Comparison of ENCODE assay signal across 18 cellular contexts in the genomic region with DNA sequence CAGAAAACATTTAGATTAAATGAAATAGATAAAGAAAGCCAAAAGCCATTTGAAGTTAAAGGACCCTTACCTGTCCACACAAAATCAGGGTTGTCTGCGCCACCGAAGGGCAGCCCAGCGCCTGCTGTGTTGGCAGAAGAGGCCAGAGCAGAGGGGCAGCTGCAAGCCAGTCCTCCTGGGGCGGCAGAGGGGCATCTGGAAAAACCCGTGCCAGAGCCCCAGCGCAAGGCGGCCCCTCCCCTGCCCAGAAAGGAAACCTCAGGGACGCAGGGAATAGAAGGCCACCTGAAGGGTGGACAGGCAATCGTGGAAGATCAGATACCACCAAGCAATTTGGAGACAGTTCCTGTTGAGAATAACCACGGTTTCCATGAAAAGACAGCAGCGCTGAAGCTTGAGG. TPM values are rescaled to one million over a fixed set of nuclear protein-coding genes. Genes with fewer than 3 reads are reported as not detected.
DNase-seq lines count a peak whose midpoint lies in the region; ATAC-seq and TF ChIP-seq lines count a peak whose summit lies in the region.
"Had no signal": no experiment of that assay in that cellular context is flagged by ENCODE, and none has a peak within 500 bp of the region (broad histone marks: within the 10 kb centered on the region; RNA-seq: fewer than 3 reads in every experiment).

No MANE protein-coding gene starts in this region.

- H3K9ac ChIP-seq in HUES6 (ENCODE audit: low read length), result no peak overlapping the region

- CTCF ChIA-PET in A673 (lab: Charles Lee), result no interaction called here
- CTCF ChIA-PET in Caco-2 (lab: Charles Lee), result no interaction called here

- no peaks in the 10 kb centered on the region for H3K4me1 Mint-ChIP-seq in Caco-2 (ENCODE audit: low read depth, unreplicated experiment)
- peaks cover 2% of the 10 kb centered on the region for H3K4me1 Mint-ChIP-seq in T-helper 17 cell

- POLR2A ChIA-PET in A673 (lab: Charles Lee; ENCODE audit: low non-redundant PET) (no interaction called here), Caco-2 (lab: Charles Lee) (no interaction called here)

- H3K4me3 Mint-ChIP-seq in Caco-2 (ENCODE audit: unreplicated experiment), result no peak overlapping the region
- H3K4me3 Mint-ChIP-seq in T-helper 17 cell, result no peak overlapping the region
- H3K4me3 Mint-ChIP-seq: CD4-positive, alpha-beta T cell had no signal

- no peaks in the 10 kb centered on the region for H3K4me1 ChIP-seq in A673 (ENCODE audit: insufficient read depth, low read length, poor library complexity, severe bottlenecking)
- H3K4me1 ChIP-seq in Caco-2, result no peaks in the 10 kb centered on the region
- H3K4me1 ChIP-seq in HUES6 (ENCODE audit: control insufficient read depth, insufficient read depth, low read length), result no peaks in the 10 kb centered on the region

- H3K27ac ChIP-seq in A673 (ENCODE audit: low read depth, low read length, poor library complexity, severe bottlenecking) (no peak overlapping the region), HUES6 (ENCODE audit: low read depth, low read length) (peak overlapping the region; percentile 11; the same call in 1 of the 2 replicates)
- H3K27ac ChIP-seq: C4-2B had no signal

- H3K27me3 ChIP-seq in A673 (replicated peaks; ENCODE audit: insufficient read depth, low read depth, low read length, poor library complexity) (no peaks in the 10 kb centered on the region), Caco-2 (replicated peaks; ENCODE audit: control insufficient read depth, insufficient read depth, low read length) (no peaks in the 10 kb centered on the region), HUES6 (ENCODE audit: control insufficient read depth, insufficient read depth, low read length) (no peaks in the 10 kb centered on the region)

- H3K36me3 Mint-ChIP-seq in Caco-2 (ENCODE audit: insufficient read depth, unreplicated experiment), result peaks cover 64% of the 10 kb centered on the region
- peaks cover 3% of the 10 kb centered on the region for H3K36me3 Mint-ChIP-seq in T-helper 17 cell (ENCODE audit: low read depth)

- TSS peak; percentile 23 for BruUV-seq in A673 (replicated peaks; lab: Mats Ljungman, UMichigan)
- TSS peak; percentile 12 for BruUV-seq in Caco-2 (replicated peaks; lab: Mats Ljungman, UMichigan)

- no peaks in the 10 kb centered on the region for H3K27me3 Mint-ChIP-seq in Caco-2 (ENCODE audit: insufficient read depth, unreplicated experiment)
- H3K27me3 Mint-ChIP-seq in T-helper 17 cell, result no peaks in the 10 kb centered on the region
- H3K27me3 Mint-ChIP-seq: CD4-positive, alpha-beta T cell had no signal

- peaks cover 44% of the 10 kb centered on the region for H3K36me3 ChIP-seq in A673 (ENCODE audit: insufficient read depth, low read length, poor library complexity, severe bottlenecking)
- peaks cover 2% of the 10 kb centered on the region for H3K36me3 ChIP-seq in Caco-2 (ENCODE audit: control insufficient read depth, insufficient read depth, low read length)
- peaks cover 86% of the 10 kb centered on the region for H3K36me3 ChIP-seq in HUES6 (ENCODE audit: control insufficient read depth, insufficient read depth, low read length)

- H3K9me3 ChIP-seq in A673 (ENCODE audit: low read depth, low read length, poor library complexity, severe bottlenecking), result no peaks in the 10 kb centered on the region
- H3K9me3 ChIP-seq in Caco-2, result no peaks in the 10 kb centered on the region
- no peaks in the 10 kb centered on the region for H3K9me3 ChIP-seq in HUES6 (ENCODE audit: control insufficient read depth, insufficient read depth, low read depth, low read length)
- H3K9me3 ChIP-seq in T-helper 17 cell (ENCODE audit: control insufficient read depth, low read length, poor library complexity, severe bottlenecking), result no peaks in the 10 kb centered on the region

- DNase-seq in A673 (ENCODE audit: low spot score), result no peak
- DNase-seq in Caco-2, result no peak
- DNase-seq in T-helper 17 cell, result no peak
- no peak for DNase-seq in NAMALWA (ENCODE audit: low spot score)
- DNase-seq: AML-193; CD4-positive, alpha-beta T cell; DMS79 treated with DMSO at 0.1 percent for 48 hours; GF-D8; GOT3; H7; IMR-90; Karpas-422; KBM-7 had no signal

- TF ChIP-seq CTCF in A673 (conservative IDR thresholded peaks at IDR 0.05; ENCODE audit: low read depth, low read length) (no peak), Caco-2 (IDR thresholded peaks at IDR 0.05; ENCODE audit: insufficient read depth in 1 of 2, low read depth in 1 of 2, low read length in 1 of 2, severe bottlenecking in 1 of 2, unreplicated experiment in 1 of 2) (no peak)

- ATAC-seq in T-helper 17 cell (no peak), GM18520 (IDR thresholded peaks at IDR 0.05; ENCODE audit: unreplicated experiment) (no peak), HG03045 (IDR thresholded peaks at IDR 0.05; ENCODE audit: unreplicated experiment) (no peak)
- ATAC-seq: GM12878 had no signal

- no peak overlapping the region for H3K4me3 ChIP-seq in A673 (ENCODE audit: low read depth, low read length, poor library complexity, severe bottlenecking)
- H3K4me3 ChIP-seq in Caco-2 (ENCODE audit: low read depth, low read length), result no peak overlapping the region
- no peak overlapping the region for H3K4me3 ChIP-seq in HUES6 (ENCODE audit: low read depth, low read length)
- H3K4me3 ChIP-seq: GM12878 had no signal

- H3K27ac Mint-ChIP-seq in Caco-2 (ENCODE audit: unreplicated experiment), result no peak overlapping the region
- peak overlapping the region; percentile 41 for H3K27ac Mint-ChIP-seq in T-helper 17 cell
- H3K27ac Mint-ChIP-seq: CD4-positive, alpha-beta T cell had no signal

- intact Hi-C loops in A673 (cut with micrococcal nuclease; ENCODE audit: unreplicated experiment), result no loop called here
- intact Hi-C loops in Caco-2 (cut with micrococcal nuclease; ENCODE audit: unreplicated experiment), result no loop called here

- no peaks in the 10 kb centered on the region for H3K9me3 Mint-ChIP-seq in Caco-2 (ENCODE audit: unreplicated experiment)
- H3K9me3 Mint-ChIP-seq: CD4-positive, alpha-beta T cell had no signal

RNA-seq across cellular contexts. Expression of a gene that starts 10.7 kb away (rescaled TPM):
- total RNA-seq in A673 (2021), result 39.1 and 39.6 TPM in 2 replicates
- 32.5 and 33.8 TPM in 2 replicates for total RNA-seq in Caco-2 (2022)
- 10 to 100 TPM; 17.8 to 18.0 TPM for total RNA-seq in T-helper 17 cell

RNA-seq across cellular contexts. Expression of a gene that starts 21.6 kb away (rescaled TPM):
- total RNA-seq in A673 (2021), result 0.31 and 0.34 TPM in 2 replicates
- 37.9 and 47.7 TPM in 2 replicates for total RNA-seq in Caco-2 (2022)
- total RNA-seq in T-helper 17 cell, result not detected
- total RNA-seq: GM12878 had no signal

RNA-seq across cellular contexts. Expression of a gene that starts 24.5 kb away (rescaled TPM):
- total RNA-seq in A673 (2021) (54.2 and 55.3 TPM in 2 replicates), Caco-2 (2022) (35.0 and 35.4 TPM in 2 replicates), T-helper 17 cell (10 to 100 TPM; 15.4 to 23.5 TPM)

Comparison
In these comparisons a context has a peak if more than half of its experiments do, and no peak if none do; other contexts are left out.
1. RNA of a gene that starts 21.6 kb away (total RNA-seq): 37.9 to 47.7 TPM in Caco-2; 0.31 to 0.34 TPM in A673 and not detected in T-helper 17 cell; every median in the first group is over 10 times any median in the second.